In the genomic region with DNA sequence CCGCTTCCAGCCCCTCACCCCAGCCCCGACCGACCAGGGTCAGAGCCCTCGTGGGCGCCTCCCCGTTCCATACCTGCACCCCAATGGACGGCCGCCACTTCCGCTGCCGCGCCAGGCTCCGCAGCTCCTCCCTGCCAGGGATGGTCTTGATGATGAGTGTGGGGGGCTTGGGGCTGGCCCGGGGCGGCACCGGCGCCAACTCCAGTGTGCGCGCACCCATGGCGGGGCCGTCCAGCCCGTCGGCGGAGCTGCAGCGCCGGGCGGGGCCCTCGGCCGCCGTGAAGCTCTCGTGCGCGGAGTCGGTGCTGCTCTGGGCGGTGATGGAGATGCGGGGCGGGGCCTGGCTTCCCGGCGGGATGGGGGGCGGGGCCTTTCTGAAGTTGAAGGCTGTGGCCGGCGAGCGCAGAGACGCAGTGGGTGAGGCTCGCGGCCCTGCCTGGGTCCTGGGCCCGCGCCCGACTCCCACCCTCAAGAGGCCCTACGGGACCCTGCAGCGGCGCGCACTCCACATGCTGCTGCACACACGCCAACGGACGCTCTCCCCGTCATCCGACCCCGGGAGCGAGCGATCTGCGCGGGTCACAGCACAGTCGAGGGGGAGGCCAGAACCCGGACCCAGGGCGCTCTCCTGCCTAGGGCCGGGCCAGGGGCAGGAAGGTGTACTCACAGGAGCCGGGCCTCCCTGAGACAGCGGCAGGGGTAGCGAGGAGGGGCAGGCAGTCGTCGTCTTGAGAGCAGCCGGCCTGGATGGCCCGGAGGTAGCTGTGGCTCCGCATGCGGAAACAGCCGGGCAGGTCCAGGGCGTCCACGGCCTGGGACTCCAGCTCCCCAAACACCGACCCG, we compare ENCODE assay signal across 8 cellular contexts. TPM values are rescaled to one million over a fixed set of nuclear protein-coding genes. Genes with fewer than 3 reads are reported as not detected.
DNase-seq lines count a peak whose midpoint lies in the region; ATAC-seq and TF ChIP-seq lines count a peak whose summit lies in the region.

No MANE protein-coding gene starts in this region.

- peaks cover 0 to 8% of the 10 kb centered on the region in 2 donors for H3K4me1 ChIP-seq in thoracic aorta (ENCODE audit: control insufficient read depth in 1 of 2, low read depth in 2 of 2)

- H3K27me3 Mint-ChIP-seq in naive thymus-derived CD8-positive, alpha-beta T cell = peaks cover 23 to 61% (median 46%) of the 10 kb centered on the region in 5 donors

- peaks cover 0 to 2% (median 0%) of the 10 kb centered on the region in 3 donors for H3K36me3 Mint-ChIP-seq in naive thymus-derived CD8-positive, alpha-beta T cell

- ATAC-seq in naive thymus-derived CD8-positive, alpha-beta T cell = peak; percentile 75 to 86
- ATAC-seq in thoracic aorta (ENCODE audit: insufficient number of reproducible peaks, low FRiP score, low read depth) = no peak
- no peak for ATAC-seq in GM18519 (IDR thresholded peaks at IDR 0.05; ENCODE audit: low FRiP score, unreplicated experiment)

- peaks cover 4 to 8% (median 5%) of the 10 kb centered on the region in 4 donors for H3K4me1 Mint-ChIP-seq in naive thymus-derived CD8-positive, alpha-beta T cell

- DNase-seq in DMS53 treated with DMSO at 0.1 percent for 48 hours (lab: John Stamatoyannopoulos, UW; ENCODE audit: unreplicated experiment) (peak; percentile 25), ecto neural progenitor cell (ENCODE audit: low spot score) (peak; percentile 80), thoracic aorta (ENCODE audit: low spot score) (no peak), SW 1271 (lab: John Stamatoyannopoulos, UW) (no peak), occipital lobe (lab: John Stamatoyannopoulos, UW) (no peak)
- peak; percentile 72 for DNase-seq in activated CD4-positive, CD25-positive, alpha-beta regulatory T cell treated with anti-CD3 and anti-CD28 coated beads, Interleukin-2, amount 50 U/mL, for 72 hours
- DNase-seq in naive thymus-derived CD8-positive, alpha-beta T cell = peak in 2 of 10 donors; percentile 27 to 43

- no peak overlapping the region for H3K27ac ChIP-seq in thoracic aorta

- TF ChIP-seq CTCF in thoracic aorta (IDR thresholded peaks at IDR 0.05) = no peak

- no peak overlapping the region for H3K27ac Mint-ChIP-seq in naive thymus-derived CD8-positive, alpha-beta T cell

- H3K4me3 ChIP-seq in thoracic aorta = peak overlapping the region; percentile 61

- POLR2A ChIA-PET in naive thymus-derived CD8-positive, alpha-beta T cell (lab: Charles Lee) = interaction anchor here (1.0 to 1.1 kb wide), 2 partner anchors 19 to 99 kb away, joined by 3 read pairs; no protein-coding TSS in a partner anchor

- peak overlapping the region; percentile 55 to 85 (median 71) for H3K4me3 Mint-ChIP-seq in naive thymus-derived CD8-positive, alpha-beta T cell

- peaks cover 0 to 2% (median 0%) of the 10 kb centered on the region in 9 donors for H3K9me3 Mint-ChIP-seq in naive thymus-derived CD8-positive, alpha-beta T cell

- no peaks in the 10 kb centered on the region for H3K36me3 ChIP-seq in thoracic aorta

- H3K9me3 ChIP-seq in thoracic aorta = no peaks in the 10 kb centered on the region

- H3K27me3 ChIP-seq in thoracic aorta (replicated peaks; ENCODE audit: insufficient read depth) = peaks cover 14% of the 10 kb centered on the region

RNA-seq across cellular contexts. Expression of a gene that starts 26.1 kb away (rescaled TPM):
- total RNA-seq in naive thymus-derived CD8-positive, alpha-beta T cell = 10 to 100 TPM; 40.9 to 42.2 TPM
- 10 to 100 TPM; 59.1 to 77.3 (median 71.7) TPM for polyA plus RNA-seq in naive thymus-derived CD8-positive, alpha-beta T cell
- total RNA-seq in thoracic aorta (10 to 100 TPM; 30.1 to 33.5 TPM), occipital lobe (8.6 TPM)

RNA-seq across cellular contexts. Expression of a gene that starts 43.8 kb away (rescaled TPM):
- total RNA-seq in naive thymus-derived CD8-positive, alpha-beta T cell = under 1 TPM; 0.77 to 0.81 TPM
- under 1 TPM; 0.06 to 0.27 (median 0.16) TPM for polyA plus RNA-seq in naive thymus-derived CD8-positive, alpha-beta T cell
- under 1 TPM; 0.14 to 0.21 TPM for total RNA-seq in thoracic aorta
- 3.1 TPM for total RNA-seq in occipital lobe

Comparison
In these comparisons a context has a peak if more than half of its experiments do, and no peak if none do; other contexts are left out.
1. DNase-seq: peak in DMS53 treated with DMSO at 0.1 percent for 48 hours (single experiment), activated CD4-positive, CD25-positive, alpha-beta regulatory T cell treated with anti-CD3 and anti-CD28 coated beads, Interleukin-2, amount 50 U/mL, for 72 hours (single experiment) and ecto neural progenitor cell (single experiment); none in thoracic aorta (single experiment), SW 1271 (0 of 2) and occipital lobe (single experiment).
2. ATAC-seq: peak in naive thymus-derived CD8-positive, alpha-beta T cell (2 of 2); none in thoracic aorta (single experiment) and GM18519 (single experiment).